Comparison of ENCODE assay signal across 29 cellular contexts in the genomic region with DNA sequence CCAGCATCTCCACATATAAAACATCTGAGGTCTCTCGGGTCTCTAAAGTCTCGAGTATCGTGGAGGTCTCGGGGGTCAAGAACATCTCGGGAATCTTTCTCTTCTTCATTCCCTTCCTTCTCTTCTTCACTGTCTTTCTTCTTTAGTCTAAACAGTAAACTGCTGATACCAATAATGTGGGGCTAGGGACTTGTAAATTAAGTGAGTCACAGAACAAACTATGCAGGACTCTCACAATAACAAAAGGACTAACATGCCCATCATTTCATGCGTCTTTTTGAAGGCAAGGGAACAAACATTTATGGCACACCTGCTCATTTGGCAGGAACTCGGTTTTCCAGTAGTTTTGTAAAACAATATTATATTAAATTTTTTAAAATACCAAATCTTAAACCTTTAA. TPM values are rescaled to one million over a fixed set of nuclear protein-coding genes. Genes with fewer than 3 reads are reported as not detected.
DNase-seq lines count a peak whose midpoint lies in the region; FAIRE-seq and TF ChIP-seq lines count a peak whose summit lies in the region.
"Had no signal": no experiment of that assay in that cellular context is flagged by ENCODE, and none has a peak within 500 bp of the region (broad histone marks: within the 10 kb centered on the region; RNA-seq: fewer than 3 reads in every experiment).

No MANE protein-coding gene starts in this region.

- H2BK12ac ChIP-seq in H1 (ENCODE audit: low read depth, low read length): no peak overlapping the region

- no peak overlapping the region for H2BK120ac ChIP-seq in H1 (replicated peaks; ENCODE audit: low read depth, low read length)

- no peaks in the 10 kb centered on the region for H3K27me3 ChIP-seq in HUES64 (ENCODE audit: insufficient read depth, low read length)
- H3K27me3 ChIP-seq in H1 (replicated peaks in 1 of 4; ENCODE audit: control insufficient read depth in 3 of 4, extremely low read depth in 1 of 4, insufficient read depth in 3 of 4, low read length in 3 of 4): no peaks in the 10 kb centered on the region
- H3K27me3 ChIP-seq in neural progenitor cell: no peaks in the 10 kb centered on the region
- H3K27me3 ChIP-seq in small intestine (ENCODE audit: control insufficient read depth in 2 of 2, insufficient read depth in 2 of 2, low read length in 2 of 2): no peaks in the 10 kb centered on the region
- H3K27me3 ChIP-seq: BE2C had no signal

- no peaks in the 10 kb centered on the region for H3K4me1 Mint-ChIP-seq in neural progenitor cell

- no peak overlapping the region for H4K5ac ChIP-seq in H1 (ENCODE audit: insufficient read length, low read depth, low read length)

- no peak overlapping the region for H2BK5ac ChIP-seq in H1 (ENCODE audit: low read depth, low read length)

- no peak overlapping the region for H3K14ac ChIP-seq in H1 (ENCODE audit: insufficient read length)

- H3K79me2 ChIP-seq in H1 (ENCODE audit: control insufficient read depth in 1 of 2, insufficient read depth in 2 of 2, low read length in 2 of 2) (no peaks in the 10 kb centered on the region), neural progenitor cell (ENCODE audit: low read depth) (no peaks in the 10 kb centered on the region)

- 73% methylated on average over 6 of the region's 7 CpGs for WGBS in HUES64
- 75% methylated on average over 7 of the region's 7 CpGs; no CpG with 5 or more reads in 1 of the 2 experiments for WGBS in H1 (ENCODE audit: extremely low coverage in 1 of 2, insufficient coverage in 1 of 2, insufficient read length in 1 of 2, insufficient replicate concordance in 2 of 2, low coverage in 1 of 2, low lambda C conversion rate in 2 of 2, missing lambda C conversion rate in 1 of 2), 2 experiments
- WGBS in small intestine, 3 donors: 90 to 96% (median 95%) methylated on average over 7 of the region's 7 CpGs

- peak; percentile 59 for DNase-seq in DMS53 treated with DMSO at 0.1 percent for 48 hours (lab: John Stamatoyannopoulos, UW; ENCODE audit: unreplicated experiment)
- DNase-seq in H1 (ENCODE audit: low read depth in 1 of 2, low spot score in 2 of 2): no peak
- no peak for DNase-seq in neural progenitor cell (ENCODE audit: low spot score)
- no peak for DNase-seq in NCI-H1105 treated with DMSO at 0.1 percent for 48 hours (lab: John Stamatoyannopoulos, UW)
- DNase-seq in small intestine: no peak
- DNase-seq in HK-2 (ENCODE audit: unreplicated experiment): no peak
- no peak for DNase-seq in MV-4-11 (lab: John Stamatoyannopoulos, UW)
- DNase-seq: 8988T; ACHN; BE2C; CD8-positive, alpha-beta memory T cell; DMS 273 treated with DMSO at 0.1 percent for 48 hours; DND-41; H7; Kasumi-1; NCI-H1105; NCI-H2081; NCI-H2227 treated with DMSO at 0.1 percent for 48 hours; NCI-H526 treated with DMSO at 0.1 percent for 48 hours; OCI-M1; SIG-M5 had no signal

- H3K18ac ChIP-seq in H1 (ENCODE audit: extremely low read depth, low read length): no peak overlapping the region

- H3K4me1 ChIP-seq in HUES64 (ENCODE audit: insufficient read depth, low read length) (peaks cover 12% of the 10 kb centered on the region), H1 (replicated peaks in 1 of 4; ENCODE audit: control insufficient read depth in 3 of 4, insufficient read depth in 4 of 4, low read length in 3 of 4) (peaks cover 0 to 3% (median 0%) of the 10 kb centered on the region in 4 experiments; a peak in 2 of 7 replicates), neural progenitor cell (no peaks in the 10 kb centered on the region), small intestine (ENCODE audit: control insufficient read depth in 2 of 2, insufficient read depth in 1 of 2, low read depth in 1 of 2, low read length in 1 of 2) (no peaks in the 10 kb centered on the region)
- H3K4me1 ChIP-seq: BE2C had no signal

- H3K23me2 ChIP-seq in H1 (ENCODE audit: low read depth, low read length): no peaks in the 10 kb centered on the region

- H3K4me3 ChIP-seq in HUES64 (ENCODE audit: low read length): no peak overlapping the region
- H3K4me3 ChIP-seq in H1 (ENCODE audit: extremely low read depth in 1 of 4, insufficient read depth in 2 of 4, low read depth in 3 of 4, low read length in 4 of 4): no peak overlapping the region
- no peak overlapping the region for H3K4me3 ChIP-seq in neural progenitor cell
- H3K4me3 ChIP-seq in small intestine (ENCODE audit: low read depth in 1 of 2, low read length in 2 of 2): no peak overlapping the region
- H3K4me3 ChIP-seq: K562, SK-N-MC had no signal

- no peak overlapping the region for H2AK5ac ChIP-seq in H1 (ENCODE audit: low read depth, low read length)

- no peak overlapping the region for H4K91ac ChIP-seq in H1 (replicated peaks; ENCODE audit: insufficient read length, low read length)

- H3K4ac ChIP-seq in H1 (replicated peaks; ENCODE audit: insufficient read length, low read depth, low read length): no peak overlapping the region

- no peak overlapping the region for H3K23ac ChIP-seq in H1 (ENCODE audit: insufficient read length)

- H3K9me3 ChIP-seq in HUES64 (ENCODE audit: insufficient read depth, low read depth, low read length): no peaks in the 10 kb centered on the region
- H3K9me3 ChIP-seq in H1 (ENCODE audit: insufficient read depth in 2 of 2, low read depth in 1 of 2, low read length in 1 of 2): no peaks in the 10 kb centered on the region
- no peaks in the 10 kb centered on the region for H3K9me3 ChIP-seq in neural progenitor cell (ENCODE audit: low read depth)
- H3K9me3 ChIP-seq in small intestine (ENCODE audit: control insufficient read depth, low read depth): no peaks in the 10 kb centered on the region
- H3K9me3 ChIP-seq: BE2C had no signal

- H3F3A ChIP-seq in neural progenitor cell (ENCODE audit: low read depth): no peaks in the 10 kb centered on the region

- TF ChIP-seq EP300 in H1 (IDR thresholded peaks at IDR 0.05; ENCODE audit: borderline replicate concordance in 1 of 2, low read depth in 2 of 2, low read length in 2 of 2): no peak

- CTCF ChIA-PET in H1 (lab: Charles Lee; ENCODE audit: partially characterized antibody): no interaction called here

- H3K9me3 Mint-ChIP-seq in neural progenitor cell: no peaks in the 10 kb centered on the region
- H3K9me3 Mint-ChIP-seq: CD14-positive monocyte; CD8-positive, alpha-beta memory T cell had no signal

- no peak for TF ChIP-seq POLR2A in H1 (IDR thresholded peaks at IDR 0.05; ENCODE audit: control extremely low read depth in 1 of 2, low read depth in 2 of 2, low read length in 2 of 2)

- no peaks in the 10 kb centered on the region for H3K27me3 Mint-ChIP-seq in neural progenitor cell (ENCODE audit: insufficient read depth, low read depth)
- H3K27me3 Mint-ChIP-seq: CD8-positive, alpha-beta memory T cell had no signal

- no peaks in the 10 kb centered on the region for H4K20me1 ChIP-seq in H1 (replicated peaks in 1 of 2; ENCODE audit: control insufficient read depth in 1 of 2, insufficient read depth in 2 of 2, low read length in 2 of 2)
- no peaks in the 10 kb centered on the region for H4K20me1 ChIP-seq in neural progenitor cell (ENCODE audit: low read depth)

- no peak overlapping the region for H3K9ac ChIP-seq in HUES64 (ENCODE audit: low read depth, low read length)
- H3K9ac ChIP-seq in H1 (replicated peaks in 1 of 4; ENCODE audit: extremely low read depth in 1 of 4, low read depth in 3 of 4, low read length in 3 of 4): no peak overlapping the region
- H3K9ac ChIP-seq in neural progenitor cell: no peak overlapping the region

- no peak overlapping the region for H3K4me3 Mint-ChIP-seq in neural progenitor cell
- H3K4me3 Mint-ChIP-seq: CD14-positive monocyte; CD8-positive, alpha-beta memory T cell had no signal

- FAIRE-seq in H1 (lab: Jason Lieb, UNC) (no peak), small intestine (lab: Jason Lieb, UNC) (no peak)
- FAIRE-seq: GM12892, GM19239, K562, RCC 7860 had no signal

- POLR2A ChIA-PET in H1 (lab: Charles Lee; ENCODE audit: partially characterized antibody): interaction anchor here (0.6 to 1.4 kb wide), 3 partner anchors 8 to 25 kb away, joined by 3 read pairs; no protein-coding TSS in a partner anchor

- no peak overlapping the region for H3K4me2 ChIP-seq in H1 (ENCODE audit: insufficient read depth in 1 of 2, low read depth in 2 of 2, low read length in 2 of 2)
- H3K4me2 ChIP-seq in neural progenitor cell: no peak overlapping the region

- no peak overlapping the region for H3K56ac ChIP-seq in H1 (replicated peaks; ENCODE audit: insufficient read length, low read depth, low read length)

- no peak overlapping the region for H2BK20ac ChIP-seq in H1 (ENCODE audit: low read length)

- TF ChIP-seq CTCF in H1 (IDR thresholded peaks at IDR 0.05; ENCODE audit: control extremely low read depth in 1 of 3, insufficient read depth in 1 of 3, low read depth in 1 of 3, low read length in 3 of 3): no peak
- no peak for TF ChIP-seq CTCF in neural progenitor cell (IDR thresholded peaks at IDR 0.05)

- H3K27ac ChIP-seq in HUES64 (ENCODE audit: low read depth, low read length) (peak overlapping the region; percentile 67; the same call in 1 of the 2 replicates), H1 (ENCODE audit: low read depth, low read length) (no peak overlapping the region), neural progenitor cell (no peak overlapping the region), small intestine (ENCODE audit: low read depth in 1 of 2, low read length in 1 of 2) (no peak overlapping the region)
- H3K27ac ChIP-seq: HL-60, SK-N-MC had no signal

- peak overlapping the region; percentile 6 for H3K27ac Mint-ChIP-seq in neural progenitor cell
- H3K27ac Mint-ChIP-seq: CD14-positive monocyte had no signal

- H3K36me3 Mint-ChIP-seq in neural progenitor cell: peaks cover 23% of the 10 kb centered on the region

- H3K36me3 ChIP-seq in HUES64 (ENCODE audit: insufficient read depth, low read length) (peaks cover 81% of the 10 kb centered on the region), H1 (ENCODE audit: control insufficient read depth in 2 of 4, insufficient read depth in 4 of 4, low read length in 3 of 4) (peaks cover 0 to 27% (median 7%) of the 10 kb centered on the region in 4 experiments; a peak in 5 of 8 replicates), neural progenitor cell (peaks cover 21% of the 10 kb centered on the region), small intestine (ENCODE audit: control insufficient read depth in 2 of 2, insufficient read depth in 2 of 2, low read length in 2 of 2) (peaks cover 2% of the 10 kb centered on the region in 2 donors)
- H3K36me3 ChIP-seq: BE2C had no signal

- no peaks in the 10 kb centered on the region for H3K79me1 ChIP-seq in H1 (ENCODE audit: low read depth, low read length)

- TF ChIP-seq RAD21 in H1 (IDR thresholded peaks at IDR 0.05 in 1 of 2, conservative IDR thresholded peaks at IDR 0.05 in 1 of 2; ENCODE audit: low read depth in 2 of 2, low read length in 2 of 2): no peak

- no peak overlapping the region for H4K8ac ChIP-seq in H1 (ENCODE audit: extremely low read depth, insufficient read depth, low read length)

- no peak overlapping the region for H2BK15ac ChIP-seq in H1 (ENCODE audit: low read length)

- H2AFZ ChIP-seq in H1 (ENCODE audit: low read length) (no peak overlapping the region), neural progenitor cell (replicated peaks) (no peak overlapping the region)

RNA-seq across cellular contexts. Expression of gene PRPF38A, which starts 32.4 kb away (rescaled TPM):
- polyA plus RNA-seq in HUES64 (2013, experiment 1 of 2): 42.9 TPM
- 40.4 TPM for polyA plus RNA-seq in HUES64 (2013, experiment 2 of 2)
- total RNA-seq in H1 (2021; fragmentation: NEBNext Ultra II Directional; extraction: Animal tissue kit (Norgen Biotek cat#: 25700)): 70.6 and 76.2 TPM in 2 replicates
- polyA plus RNA-seq in H1 (2011; rRNA removed) (25.6 and 25.7 TPM in 2 replicates), small intestine (10 to 100 TPM; 11.6 to 29.9 (median 18.9) TPM)
- 30.6 TPM for polyA plus RNA-seq in H1 (2011; cell fraction: cytosol; rRNA removed)
- polyA plus RNA-seq in H1 (2011; cell fraction: nucleus; rRNA removed): 39.2 TPM
- polyA plus RNA-seq in H1 (2012, experiment 1 of 2): 42.7 to 61.2 TPM (median 51.9 TPM) in 4 replicates
- polyA plus RNA-seq in H1 (2012, experiment 2 of 2): 6.7 TPM
- polyA plus RNA-seq in H1 (2013, experiment 1 of 2): 48.1 TPM
- 44.3 TPM for polyA plus RNA-seq in H1 (2013, experiment 2 of 2)
- 36.3 and 41.1 TPM in 2 replicates for polyA minus RNA-seq in H1 (2011; rRNA and poly(A)+ RNA removed)
- polyA minus RNA-seq in H1 (2011; cell fraction: cytosol; rRNA and poly(A)+ RNA removed): 19.3 TPM
- 57.3 TPM for polyA minus RNA-seq in H1 (2011; cell fraction: nucleus; rRNA and poly(A)+ RNA removed)
- total RNA-seq in neural progenitor cell (ENCODE audit: low replicate concordance): 37.4 and 45.9 TPM in 2 replicates

RNA-seq across cellular contexts. Expression of gene ORC1, which starts 32.6 kb away (rescaled TPM):
- polyA plus RNA-seq in HUES64 (2013, experiment 1 of 2): 45.0 TPM
- polyA plus RNA-seq in HUES64 (2013, experiment 2 of 2): 36.4 TPM
- 49.0 and 49.7 TPM in 2 replicates for total RNA-seq in H1 (2021; fragmentation: NEBNext Ultra II Directional; extraction: Animal tissue kit (Norgen Biotek cat#: 25700))
- polyA plus RNA-seq in H1 (2011; rRNA removed) (32.4 and 36.9 TPM in 2 replicates), small intestine (1 to 10 TPM in 2 of 3 donors, under 1 TPM in 1; 0.22 to 5.3 (median 1.4) TPM)
- polyA plus RNA-seq in H1 (2011; cell fraction: cytosol; rRNA removed): 41.1 TPM
- polyA plus RNA-seq in H1 (2011; cell fraction: nucleus; rRNA removed): 42.9 TPM
- 39.1 to 50.4 TPM (median 42.9 TPM) in 4 replicates for polyA plus RNA-seq in H1 (2012, experiment 1 of 2)
- polyA plus RNA-seq in H1 (2012, experiment 2 of 2): 22.3 TPM
- polyA plus RNA-seq in H1 (2013, experiment 1 of 2): 28.4 TPM
- 25.2 TPM for polyA plus RNA-seq in H1 (2013, experiment 2 of 2)
- polyA minus RNA-seq in H1 (2011; rRNA and poly(A)+ RNA removed): 67.7 and 79.8 TPM in 2 replicates
- polyA minus RNA-seq in H1 (2011; cell fraction: cytosol; rRNA and poly(A)+ RNA removed): 29.1 TPM
- polyA minus RNA-seq in H1 (2011; cell fraction: nucleus; rRNA and poly(A)+ RNA removed): 41.8 TPM
- 42.4 and 47.4 TPM in 2 replicates for total RNA-seq in neural progenitor cell (ENCODE audit: low replicate concordance)
